In genomic region chr3:8529197-8529637, GRCh38 we compare ENCODE assay signal across 1 cellular context.
TF ChIP-seq lines count a peak whose summit lies in the region.

No MANE protein-coding gene starts in this region.

TF ChIP-seq in liver, 16 proteins besides CTCF, POLR2A, EP300 and RAD21 (continued from another document):
- TF ChIP-seq ZBTB33 (IDR thresholded peaks at IDR 0.05) (peak; percentile 76), JUND (IDR thresholded peaks at IDR 0.05) (peak in 1 of 2 donors; percentile 73), HNF4G (IDR thresholded peaks at IDR 0.05) (peak; percentile 64), EGR1 (IDR thresholded peaks at IDR 0.05; ENCODE audit: low read depth in 2 of 2) (peak in 1 of 2 donors; percentile 79), GABPA (IDR thresholded peaks at IDR 0.05 in 1 of 2, conservative IDR thresholded peaks at IDR 0.05 in 1 of 2) (peak in 1 of 2 donors; percentile 38), SP1 (IDR thresholded peaks at IDR 0.05) (peak; percentile 95), MAX (IDR thresholded peaks at IDR 0.05) (peak; percentile 96), NR2F2 (IDR thresholded peaks at IDR 0.05) (peak; percentile 69), HNF4A (conservative IDR thresholded peaks at IDR 0.05) (peak; percentile 81 to 91), REST (IDR thresholded peaks at IDR 0.05) (peak; percentile 82), TAF1 (conservative IDR thresholded peaks at IDR 0.05) (no peak), FOXA1 (IDR thresholded peaks at IDR 0.05) (peak; percentile 10), YY1 (IDR thresholded peaks at IDR 0.05) (peak; percentile 92), RXRA (IDR thresholded peaks at IDR 0.05) (peak; percentile 62 to 85)
- TF ChIP-seq, protein P1, sequence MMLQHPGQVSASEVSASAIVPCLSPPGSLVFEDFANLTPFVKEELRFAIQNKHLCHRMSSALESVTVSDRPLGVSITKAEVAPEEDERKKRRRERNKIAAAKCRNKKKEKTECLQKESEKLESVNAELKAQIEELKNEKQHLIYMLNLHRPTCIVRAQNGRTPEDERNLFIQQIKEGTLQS (IDR thresholded peaks at IDR 0.05) = no peak
